Comparison of ENCODE assay signal across 1 cellular context in genomic region chr21:32612075-32612998, GRCh38.
A peak's percentile ranks its signal among the peaks of the same experiment; 100 is the strongest.
TF ChIP-seq lines count a peak whose summit lies in the region.

Gene CFAP298 (minus strand): TSS chr21:32612377. CDS start chr21:32612243, 134 bp downstream.

TF ChIP-seq in K562, 482 proteins besides CTCF, POLR2A, EP300 and RAD21 (continued from another document and continues in another):
- TF ChIP-seq ZBTB9 (CRISPR knock-in tag; IDR thresholded peaks at IDR 0.05) (peak; percentile 23; the same call in 1 of the 2 replicates), ZNF785 (CRISPR knock-in tag; IDR thresholded peaks at IDR 0.05) (no peak), WHSC1 (IDR thresholded peaks at IDR 0.05; ENCODE audit: low read length) (no peak), THAP7 (CRISPR knock-in tag; IDR thresholded peaks at IDR 0.05) (peak; percentile 82; the same call in 1 of the 2 replicates), SIN3B (IDR thresholded peaks at IDR 0.05; ENCODE audit: low read depth) (peak; percentile 83; the same call in 1 of the 2 replicates), HIVEP1 (CRISPR knock-in tag; IDR thresholded peaks at IDR 0.05) (no peak), ARID3A (IDR thresholded peaks at IDR 0.05; ENCODE audit: borderline replicate concordance, low read depth, low read length) (no peak), PRDM10 (IDR thresholded peaks at IDR 0.05; ENCODE audit: partially characterized antibody) (peak; percentile 96), SUPT5H (IDR thresholded peaks at IDR 0.05) (peak; percentile 84), GTF2A2 (tag; IDR thresholded peaks at IDR 0.05) (peak; percentile 81; the same call in 1 of the 2 replicates), HDAC6 (IDR thresholded peaks at IDR 0.05; ENCODE audit: low read depth, low read length) (no peak), TRIM25 (IDR thresholded peaks at IDR 0.05; ENCODE audit: borderline replicate concordance) (peak; percentile 39; the same call in 1 of the 2 replicates), POLR3G (IDR thresholded peaks at IDR 0.05; ENCODE audit: extremely low read depth, insufficient read length, insufficient replicate concordance) (no peak), POLR2H (tag; IDR thresholded peaks at IDR 0.05; ENCODE audit: low read depth) (no peak), ZNF280B (CRISPR knock-in tag; IDR thresholded peaks at IDR 0.05) (no peak), MITF (IDR thresholded peaks at IDR 0.05) (no peak), ZBTB26 (CRISPR knock-in tag; IDR thresholded peaks at IDR 0.05) (no peak), ATF3 (IDR thresholded peaks at IDR 0.05) (no peak), ATF3 (CRISPR knock-in tag; conservative IDR thresholded peaks at IDR 0.05) (no peak; the same call in 1 of the 2 replicates), HES1 (IDR thresholded peaks at IDR 0.05; ENCODE audit: low read depth) (no peak; the same call in 1 of the 2 replicates), SMAD4 (CRISPR knock-in tag; conservative IDR thresholded peaks at IDR 0.05) (peak; percentile 73), SMARCA5 (IDR thresholded peaks at IDR 0.05) (no peak), ATF6 (CRISPR knock-in tag; IDR thresholded peaks at IDR 0.05) (peak; percentile 98), ELF2 (CRISPR knock-in tag; IDR thresholded peaks at IDR 0.05) (peak; percentile 95), ZNF436 (CRISPR knock-in tag; IDR thresholded peaks at IDR 0.05) (no peak), RNF2 (IDR thresholded peaks at IDR 0.05) (peak; percentile 72; the same call in 1 of the 2 replicates), ELK1 (CRISPR knock-in tag; IDR thresholded peaks at IDR 0.05) (no peak), SRSF1 (IDR thresholded peaks at IDR 0.05; ENCODE audit: low read depth, low read length) (no peak), ZNF639 (CRISPR knock-in tag; conservative IDR thresholded peaks at IDR 0.05 in 1 of 2, IDR thresholded peaks at IDR 0.05 in 1 of 2) (peak; percentile 75 to 81; a peak in 3 of 4 replicates), PURB (CRISPR knock-in tag; IDR thresholded peaks at IDR 0.05; ENCODE audit: low read depth) (no peak), ZNF133 (CRISPR knock-in tag; IDR thresholded peaks at IDR 0.05) (no peak), NELFE (IDR thresholded peaks at IDR 0.05; ENCODE audit: insufficient read depth, insufficient read length) (no peak)
